Comparison of ENCODE assay signal across 2 cellular contexts in genomic region chr6:74050921-74051320, GRCh38.
TF ChIP-seq lines count a peak whose summit lies in the region.

No MANE protein-coding gene starts in this region.

TF ChIP-seq in GM23338, 12 proteins besides CTCF, POLR2A, EP300 and RAD21 (continued from another document):
- TF ChIP-seq ZNF462 (CRISPR knock-in tag; IDR thresholded peaks at IDR 0.05) (no peak), ZNF114 (CRISPR knock-in tag; IDR thresholded peaks at IDR 0.05) (no peak), CREB1 (CRISPR knock-in tag; IDR thresholded peaks at IDR 0.05; ENCODE audit: low read depth) (no peak), ZNF331 (CRISPR knock-in tag; IDR thresholded peaks at IDR 0.05; ENCODE audit: low read depth) (no peak), EZH2 (IDR thresholded peaks at IDR 0.05; ENCODE audit: low read depth, unreplicated experiment) (no peak), JUNB (IDR thresholded peaks at IDR 0.05; ENCODE audit: unreplicated experiment) (no peak)
- TF ChIP-seq, protein P1, sequence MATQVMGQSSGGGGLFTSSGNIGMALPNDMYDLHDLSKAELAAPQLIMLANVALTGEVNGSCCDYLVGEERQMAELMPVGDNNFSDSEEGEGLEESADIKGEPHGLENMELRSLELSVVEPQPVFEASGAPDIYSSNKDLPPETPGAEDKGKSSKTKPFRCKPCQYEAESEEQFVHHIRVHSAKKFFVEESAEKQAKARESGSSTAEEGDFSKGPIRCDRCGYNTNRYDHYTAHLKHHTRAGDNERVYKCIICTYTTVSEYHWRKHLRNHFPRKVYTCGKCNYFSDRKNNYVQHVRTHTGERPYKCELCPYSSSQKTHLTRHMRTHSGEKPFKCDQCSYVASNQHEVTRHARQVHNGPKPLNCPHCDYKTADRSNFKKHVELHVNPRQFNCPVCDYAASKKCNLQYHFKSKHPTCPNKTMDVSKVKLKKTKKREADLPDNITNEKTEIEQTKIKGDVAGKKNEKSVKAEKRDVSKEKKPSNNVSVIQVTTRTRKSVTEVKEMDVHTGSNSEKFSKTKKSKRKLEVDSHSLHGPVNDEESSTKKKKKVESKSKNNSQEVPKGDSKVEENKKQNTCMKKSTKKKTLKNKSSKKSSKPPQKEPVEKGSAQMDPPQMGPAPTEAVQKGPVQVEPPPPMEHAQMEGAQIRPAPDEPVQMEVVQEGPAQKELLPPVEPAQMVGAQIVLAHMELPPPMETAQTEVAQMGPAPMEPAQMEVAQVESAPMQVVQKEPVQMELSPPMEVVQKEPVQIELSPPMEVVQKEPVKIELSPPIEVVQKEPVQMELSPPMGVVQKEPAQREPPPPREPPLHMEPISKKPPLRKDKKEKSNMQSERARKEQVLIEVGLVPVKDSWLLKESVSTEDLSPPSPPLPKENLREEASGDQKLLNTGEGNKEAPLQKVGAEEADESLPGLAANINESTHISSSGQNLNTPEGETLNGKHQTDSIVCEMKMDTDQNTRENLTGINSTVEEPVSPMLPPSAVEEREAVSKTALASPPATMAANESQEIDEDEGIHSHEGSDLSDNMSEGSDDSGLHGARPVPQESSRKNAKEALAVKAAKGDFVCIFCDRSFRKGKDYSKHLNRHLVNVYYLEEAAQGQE (IDR thresholded peaks at IDR 0.05; ENCODE audit: unreplicated experiment), result no peak
- TF ChIP-seq, protein P2, sequence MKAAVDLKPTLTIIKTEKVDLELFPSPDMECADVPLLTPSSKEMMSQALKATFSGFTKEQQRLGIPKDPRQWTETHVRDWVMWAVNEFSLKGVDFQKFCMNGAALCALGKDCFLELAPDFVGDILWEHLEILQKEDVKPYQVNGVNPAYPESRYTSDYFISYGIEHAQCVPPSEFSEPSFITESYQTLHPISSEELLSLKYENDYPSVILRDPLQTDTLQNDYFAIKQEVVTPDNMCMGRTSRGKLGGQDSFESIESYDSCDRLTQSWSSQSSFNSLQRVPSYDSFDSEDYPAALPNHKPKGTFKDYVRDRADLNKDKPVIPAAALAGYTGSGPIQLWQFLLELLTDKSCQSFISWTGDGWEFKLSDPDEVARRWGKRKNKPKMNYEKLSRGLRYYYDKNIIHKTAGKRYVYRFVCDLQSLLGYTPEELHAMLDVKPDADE (IDR thresholded peaks at IDR 0.05), result no peak

TF ChIP-seq in WTC11, 78 proteins besides CTCF, POLR2A, EP300 and RAD21 (continued from another document):
- TF ChIP-seq HMGXB4 (CRISPR knock-in tag; IDR thresholded peaks at IDR 0.05), result no peak
- TF ChIP-seq, protein P3, sequence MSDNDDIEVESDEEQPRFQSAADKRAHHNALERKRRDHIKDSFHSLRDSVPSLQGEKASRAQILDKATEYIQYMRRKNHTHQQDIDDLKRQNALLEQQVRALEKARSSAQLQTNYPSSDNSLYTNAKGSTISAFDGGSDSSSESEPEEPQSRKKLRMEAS (CRISPR knock-in tag; IDR thresholded peaks at IDR 0.05), result no peak
- TF ChIP-seq ZNF423 (CRISPR knock-in tag; IDR thresholded peaks at IDR 0.05), result no peak
- no peak for TF ChIP-seq ZNF532 (CRISPR knock-in tag; IDR thresholded peaks at IDR 0.05; ENCODE audit: borderline replicate concordance)
- no peak for TF ChIP-seq NFE2L1 (CRISPR knock-in tag; IDR thresholded peaks at IDR 0.05)
- no peak for TF ChIP-seq ETV6 (CRISPR knock-in tag; IDR thresholded peaks at IDR 0.05)
- TF ChIP-seq, protein P4, sequence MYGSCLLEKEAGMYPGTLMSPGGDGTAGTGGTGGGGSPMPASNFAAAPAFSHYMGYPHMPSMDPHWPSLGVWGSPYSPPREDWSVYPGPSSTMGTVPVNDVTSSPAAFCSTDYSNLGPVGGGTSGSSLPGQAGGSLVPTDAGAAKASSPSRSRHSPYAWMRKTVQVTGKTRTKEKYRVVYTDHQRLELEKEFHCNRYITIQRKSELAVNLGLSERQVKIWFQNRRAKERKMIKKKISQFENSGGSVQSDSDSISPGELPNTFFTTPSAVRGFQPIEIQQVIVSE (CRISPR knock-in tag; IDR thresholded peaks at IDR 0.05; ENCODE audit: borderline replicate concordance), result no peak
- no peak for TF ChIP-seq NR3C1 (CRISPR knock-in tag; conservative IDR thresholded peaks at IDR 0.05; ENCODE audit: low read depth)
- TF ChIP-seq SMAD4 (CRISPR knock-in tag; IDR thresholded peaks at IDR 0.05), result no peak
- TF ChIP-seq, protein P5, sequence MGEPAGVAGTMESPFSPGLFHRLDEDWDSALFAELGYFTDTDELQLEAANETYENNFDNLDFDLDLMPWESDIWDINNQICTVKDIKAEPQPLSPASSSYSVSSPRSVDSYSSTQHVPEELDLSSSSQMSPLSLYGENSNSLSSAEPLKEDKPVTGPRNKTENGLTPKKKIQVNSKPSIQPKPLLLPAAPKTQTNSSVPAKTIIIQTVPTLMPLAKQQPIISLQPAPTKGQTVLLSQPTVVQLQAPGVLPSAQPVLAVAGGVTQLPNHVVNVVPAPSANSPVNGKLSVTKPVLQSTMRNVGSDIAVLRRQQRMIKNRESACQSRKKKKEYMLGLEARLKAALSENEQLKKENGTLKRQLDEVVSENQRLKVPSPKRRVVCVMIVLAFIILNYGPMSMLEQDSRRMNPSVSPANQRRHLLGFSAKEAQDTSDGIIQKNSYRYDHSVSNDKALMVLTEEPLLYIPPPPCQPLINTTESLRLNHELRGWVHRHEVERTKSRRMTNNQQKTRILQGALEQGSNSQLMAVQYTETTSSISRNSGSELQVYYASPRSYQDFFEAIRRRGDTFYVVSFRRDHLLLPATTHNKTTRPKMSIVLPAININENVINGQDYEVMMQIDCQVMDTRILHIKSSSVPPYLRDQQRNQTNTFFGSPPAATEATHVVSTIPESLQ (CRISPR knock-in tag; IDR thresholded peaks at IDR 0.05), result no peak
- TF ChIP-seq TCF7 (CRISPR knock-in tag; IDR thresholded peaks at IDR 0.05; ENCODE audit: low read depth), result no peak
TF ChIP-seq in WTC11: peak in this region for 0.
